11 cellular contexts compared by ENCODE assay signal in genomic region chr7:1046722-1047679, GRCh38. TPM values are rescaled to one million over a fixed set of nuclear protein-coding genes. Genes with fewer than 3 reads are reported as not detected.
DNase-seq lines count a peak whose midpoint lies in the region; ATAC-seq and TF ChIP-seq lines count a peak whose summit lies in the region.
"Had no signal": no experiment of that assay in that cellular context is flagged by ENCODE, and none has a peak within 500 bp of the region (broad histone marks: within the 10 kb centered on the region; RNA-seq: fewer than 3 reads in every experiment).

No MANE protein-coding gene starts in this region.

- CTCF ChIA-PET in CD4-positive, alpha-beta memory T cell (lab: Charles Lee; ENCODE audit: partially characterized antibody) = interaction anchor here (2.4 to 8.4 kb wide), 3 partner anchors 11 to 53 kb away, joined by 11 to 65 read pairs (median 16); no protein-coding TSS in a partner anchor
- CTCF ChIA-PET in activated CD4-positive, alpha-beta memory T cell treated with anti-CD3 and anti-CD28 coated beads, Interleukin-2, amount 10 ng/mL, durations not matched to agents 7 days and 5 days (lab: Charles Lee) = interaction anchor here (0.5 to 2.6 kb wide), 3 partner anchors 10 to 54 kb away, joined by 3 to 18 read pairs (median 6); no protein-coding TSS in a partner anchor

- no peak overlapping the region for H2AK5ac ChIP-seq in neuronal stem cell (ENCODE audit: low read depth, low read length)

- intact Hi-C loops in CD4-positive, alpha-beta memory T cell (cut with micrococcal nuclease) = loop anchor here (1.0 kb wide), 1 partner anchor 54 kb away; no protein-coding TSS in a partner anchor
- intact Hi-C loops in right lobe of liver (cut with DNase I) = no loop called here

- H3K4me2 ChIP-seq in GM23248 (ENCODE audit: unreplicated experiment) (no peak overlapping the region), neuronal stem cell (ENCODE audit: insufficient read depth, low read length, poor library complexity, severe bottlenecking) (no peak overlapping the region)

- H3K4me3 ChIP-seq in CD4-positive, alpha-beta memory T cell (ENCODE audit: low read length in 2 of 2) = peak overlapping the region; percentile 14 to 28
- H3K4me3 ChIP-seq in LNCaP clone FGC (ENCODE audit: low read depth, low read length) (peak overlapping the region; percentile 34), right lobe of liver (no peak overlapping the region), GM23248 (no peak overlapping the region), neuronal stem cell (ENCODE audit: low read length in 2 of 2) (no peak overlapping the region)
- H3K4me3 ChIP-seq: ovary, Peyer's patch had no signal

- no peaks in the 10 kb centered on the region for H3K27me3 Mint-ChIP-seq in CD4-positive, alpha-beta memory T cell
- H3K27me3 Mint-ChIP-seq in activated CD4-positive, alpha-beta memory T cell treated with anti-CD3 and anti-CD28 coated beads, Interleukin-2, amount 10 ng/mL, durations not matched to agents 7 days and 5 days = no peaks in the 10 kb centered on the region

- H2BK12ac ChIP-seq in neuronal stem cell (ENCODE audit: low read length) = no peak overlapping the region

- ATAC-seq in right lobe of liver = no peak

- H3K4me1 Mint-ChIP-seq in CD4-positive, alpha-beta memory T cell = peaks cover 46 to 83% (median 72%) of the 10 kb centered on the region in 4 donors
- peaks cover 73% of the 10 kb centered on the region for H3K4me1 Mint-ChIP-seq in activated CD4-positive, alpha-beta memory T cell treated with anti-CD3 and anti-CD28 coated beads, Interleukin-2, amount 10 ng/mL, durations not matched to agents 7 days and 5 days

- H2BK15ac ChIP-seq in neuronal stem cell (ENCODE audit: low read length) = no peak overlapping the region

- H3K9me3 ChIP-seq in CD4-positive, alpha-beta memory T cell (ENCODE audit: control insufficient read depth in 1 of 2, low read length in 2 of 2) = no peaks in the 10 kb centered on the region
- no peaks in the 10 kb centered on the region for H3K9me3 ChIP-seq in right lobe of liver
- no peaks in the 10 kb centered on the region for H3K9me3 ChIP-seq in GM23248 (ENCODE audit: low read depth)
- H3K9me3 ChIP-seq in neuronal stem cell (replicated peaks in 1 of 2; ENCODE audit: control insufficient read depth in 2 of 2, insufficient read depth in 1 of 2, low read depth in 1 of 2, low read length in 2 of 2) = peaks cover 0 to 1% of the 10 kb centered on the region in 2 donors
- H3K9me3 ChIP-seq: ovary, Peyer's patch had no signal

- in situ Hi-C loops in G401 (cut with HindIII; ENCODE audit: low sequenced_read_pairs) (no loop called here), GM23248 (cut with MboI) (no loop called here)

- TF ChIP-seq POLR2A in right lobe of liver (IDR thresholded peaks at IDR 0.05) = no peak

- H3K9me3 Mint-ChIP-seq in CD4-positive, alpha-beta memory T cell = no peaks in the 10 kb centered on the region
- no peaks in the 10 kb centered on the region for H3K9me3 Mint-ChIP-seq in activated CD4-positive, alpha-beta memory T cell treated with anti-CD3 and anti-CD28 coated beads, Interleukin-2, amount 10 ng/mL, durations not matched to agents 7 days and 5 days

- H2AFZ ChIP-seq in GM23248 = no peak overlapping the region
- H2AFZ ChIP-seq in neuronal stem cell (ENCODE audit: low read length) = no peak overlapping the region

- no peak overlapping the region for H3K23ac ChIP-seq in neuronal stem cell (ENCODE audit: low read depth, low read length, poor library complexity)

- peak; percentile 73 to 92 (median 79) for DNase-seq in CD4-positive, alpha-beta memory T cell
- DNase-seq in LNCaP clone FGC (ENCODE audit: low read depth) (peak; percentile 91), right lobe of liver (no peak), hypothalamus (lab: John Stamatoyannopoulos, UW) (no peak), G401 (ENCODE audit: low spot score) (no peak), GM23248 (no peak), neuronal stem cell (ENCODE audit: low spot score) (no peak)
- DNase-seq in activated CD4-positive, alpha-beta memory T cell treated with anti-CD3 and anti-CD28 coated beads, Interleukin-2, amount 10 ng/mL, durations not matched to agents 7 days and 5 days = peak; percentile 68
- DNase-seq: NCI-H187, Peyer's patch had no signal

- no peak overlapping the region for H3K18ac ChIP-seq in neuronal stem cell (ENCODE audit: low read length)

- peaks cover 3% of the 10 kb centered on the region for H3K79me1 ChIP-seq in neuronal stem cell (ENCODE audit: low read depth, low read length)

- no peak overlapping the region for H4K91ac ChIP-seq in neuronal stem cell (ENCODE audit: low read depth, low read length, poor library complexity)

- H4K20me1 ChIP-seq in GM23248 (ENCODE audit: insufficient read depth) = no peaks in the 10 kb centered on the region

- no peaks in the 10 kb centered on the region for H3K27me3 ChIP-seq in CD4-positive, alpha-beta memory T cell (ENCODE audit: insufficient read depth, low read length)
- H3K27me3 ChIP-seq in right lobe of liver (no peaks in the 10 kb centered on the region), GM23248 (replicated peaks; ENCODE audit: insufficient read depth) (no peaks in the 10 kb centered on the region), neuronal stem cell (ENCODE audit: control insufficient read depth in 3 of 3, insufficient read depth in 3 of 3, low read depth in 1 of 3, low read length in 3 of 3) (no peaks in the 10 kb centered on the region)
- H3K27me3 ChIP-seq: ovary, Peyer's patch had no signal

- no peak overlapping the region for H2BK5ac ChIP-seq in neuronal stem cell (ENCODE audit: low read length)

- H3K14ac ChIP-seq in neuronal stem cell (ENCODE audit: low read length) = no peak overlapping the region

- no peak overlapping the region for H3K4ac ChIP-seq in neuronal stem cell (ENCODE audit: low read length)

- H3K9me2 ChIP-seq in GM23248 (ENCODE audit: insufficient read depth) = no peaks in the 10 kb centered on the region

- TF ChIP-seq CTCF in LNCaP clone FGC (IDR thresholded peaks at IDR 0.05; ENCODE audit: control insufficient read depth, extremely low read depth, insufficient read depth) (no peak), right lobe of liver (IDR thresholded peaks at IDR 0.05) (no peak)

- peak overlapping the region; percentile 88 to 96 (median 92) for H3K4me3 Mint-ChIP-seq in CD4-positive, alpha-beta memory T cell
- peak overlapping the region; percentile 89 for H3K4me3 Mint-ChIP-seq in activated CD4-positive, alpha-beta memory T cell treated with anti-CD3 and anti-CD28 coated beads, Interleukin-2, amount 10 ng/mL, durations not matched to agents 7 days and 5 days

- H2BK120ac ChIP-seq in neuronal stem cell (ENCODE audit: low read depth, low read length) = no peak overlapping the region

- peaks cover 10% of the 10 kb centered on the region; the same call in 1 of the 2 replicates for H3K79me2 ChIP-seq in GM23248 (ENCODE audit: insufficient read depth)

- H3K27ac ChIP-seq in CD4-positive, alpha-beta memory T cell (ENCODE audit: low read depth, low read length) = peak overlapping the region; percentile 39
- H3K27ac ChIP-seq in right lobe of liver (peak overlapping the region in 2 of 3 donors; percentile 9 to 13), GM23248 (no peak overlapping the region), neuronal stem cell (replicated peaks; ENCODE audit: low read length) (no peak overlapping the region)
- H3K27ac ChIP-seq: ovary, Peyer's patch had no signal

- no peaks in the 10 kb centered on the region for H3K36me3 ChIP-seq in CD4-positive, alpha-beta memory T cell (ENCODE audit: insufficient read depth, low read length)
- H3K36me3 ChIP-seq in right lobe of liver = no peaks in the 10 kb centered on the region
- no peaks in the 10 kb centered on the region for H3K36me3 ChIP-seq in GM23248 (ENCODE audit: low read depth)
- H3K36me3 ChIP-seq in neuronal stem cell (replicated peaks in 1 of 2; ENCODE audit: control insufficient read depth in 2 of 2, insufficient read depth in 2 of 2, low read length in 2 of 2) = no peaks in the 10 kb centered on the region
- H3K36me3 ChIP-seq: ovary, Peyer's patch had no signal

- H3F3A ChIP-seq in GM23248 (ENCODE audit: insufficient read depth) = peaks cover 19% of the 10 kb centered on the region

- WGBS in right lobe of liver (ENCODE audit: insufficient coverage, low coverage, low lambda C conversion rate, missing lambda C conversion rate) = 66% methylated on average over 13 of the region's 15 CpGs
- 92 to 94% methylated on average over 15 of the region's 15 CpGs for WGBS in GM23248 (ENCODE audit: low coverage in 1 of 2, low lambda C conversion rate in 2 of 2, missing lambda C conversion rate in 2 of 2), 2 experiments
- WGBS in neuronal stem cell (ENCODE audit: extremely low coverage in 2 of 2, insufficient read length in 2 of 2, insufficient replicate concordance in 1 of 2), 2 donors = no CpG with 5 or more reads among the region's 15 CpGs

- H4K8ac ChIP-seq in neuronal stem cell (ENCODE audit: low read depth, low read length) = no peak overlapping the region

- H3K36me3 Mint-ChIP-seq in CD4-positive, alpha-beta memory T cell = no peaks in the 10 kb centered on the region
- H3K36me3 Mint-ChIP-seq in activated CD4-positive, alpha-beta memory T cell treated with anti-CD3 and anti-CD28 coated beads, Interleukin-2, amount 10 ng/mL, durations not matched to agents 7 days and 5 days (ENCODE audit: low read depth) = no peaks in the 10 kb centered on the region

- H3K9ac ChIP-seq in GM23248 (no peak overlapping the region), neuronal stem cell (ENCODE audit: low read depth, low read length, poor library complexity) (no peak overlapping the region)

- peaks cover 76% of the 10 kb centered on the region for H3K4me1 ChIP-seq in CD4-positive, alpha-beta memory T cell (ENCODE audit: insufficient read depth, low read length)
- H3K4me1 ChIP-seq in right lobe of liver = peaks cover 0 to 67% (median 32%) of the 10 kb centered on the region in 4 donors
- peaks cover 5% of the 10 kb centered on the region for H3K4me1 ChIP-seq in GM23248 (ENCODE audit: insufficient read depth)
- peaks cover 21% of the 10 kb centered on the region in 2 donors for H3K4me1 ChIP-seq in neuronal stem cell (ENCODE audit: control insufficient read depth in 2 of 2, insufficient read depth in 1 of 2, low read depth in 1 of 2, low read length in 2 of 2)

- POLR2A ChIA-PET in CD4-positive, alpha-beta memory T cell (lab: Charles Lee; ENCODE audit: partially characterized antibody) = interaction anchor here (0.8 to 2.2 kb wide), 6 partner anchors 12 to 72 kb away, joined by 3 to 6 read pairs (median 4); partner anchors contain the start of gene COX19
- POLR2A ChIA-PET in activated CD4-positive, alpha-beta memory T cell treated with anti-CD3 and anti-CD28 coated beads, Interleukin-2, amount 10 ng/mL, durations not matched to agents 7 days and 5 days (lab: Charles Lee) = interaction anchor here (0.7 to 2.3 kb wide), 5 partner anchors 10 to 72 kb away, joined by 3 to 10 read pairs (median 3); partner anchors contain the start of gene COX19

- H3K27ac Mint-ChIP-seq in CD4-positive, alpha-beta memory T cell = peak overlapping the region; percentile 78 to 93 (median 84)
- peak overlapping the region; percentile 44 for H3K27ac Mint-ChIP-seq in activated CD4-positive, alpha-beta memory T cell treated with anti-CD3 and anti-CD28 coated beads, Interleukin-2, amount 10 ng/mL, durations not matched to agents 7 days and 5 days

RNA-seq across cellular contexts. Expression of gene GPR146, which starts 2.7 kb away (rescaled TPM):
- total RNA-seq in CD4-positive, alpha-beta memory T cell = 10 to 100 TPM in 1 of 2 experiments, 1 to 10 TPM in 1; 8.8 to 10.1 TPM
- 10 to 100 TPM; 10.0 to 22.2 TPM for polyA plus RNA-seq in CD4-positive, alpha-beta memory T cell
- total RNA-seq in activated CD4-positive, alpha-beta memory T cell treated with anti-CD3 and anti-CD28 coated beads, Interleukin-2, amount 10 ng/mL, durations not matched to agents 7 days and 5 days = 10 to 100 TPM; 10.0 to 10.1 TPM
- total RNA-seq in right lobe of liver = 10 to 100 TPM; 13.3 to 45.3 (median 22.8) TPM
- 1.2 TPM in 1 of 2 replicates, not detected in the other for total RNA-seq in G401 (2014; rRNA removed; shearing (Covaris generic))
- 9.7 and 10.2 TPM in 2 replicates for total RNA-seq in GM23248 (2014; rRNA removed; shearing (Covaris generic))
- polyA plus RNA-seq in GM23248 (2016; fragmentation: Nextera tagmentation; extraction: Ambion mirVana) = 4.3 and 5.1 TPM in 2 replicates
- 1.7 TPM for polyA plus RNA-seq in neuronal stem cell (2013, experiment 1 of 2)
- polyA plus RNA-seq in neuronal stem cell (2013, experiment 2 of 2) = 1.5 TPM

RNA-seq across cellular contexts. Expression of gene GPER1, which starts 40.9 kb away (rescaled TPM):
- total RNA-seq in CD4-positive, alpha-beta memory T cell = not detected
- not detected for polyA plus RNA-seq in CD4-positive, alpha-beta memory T cell
- under 1 TPM in 1 of 2 experiments, not detected in 1; 0.15 TPM for total RNA-seq in activated CD4-positive, alpha-beta memory T cell treated with anti-CD3 and anti-CD28 coated beads, Interleukin-2, amount 10 ng/mL, durations not matched to agents 7 days and 5 days
- 10 to 100 TPM in 4 of 6 experiments, 1 to 10 TPM in 2; 7.0 to 26.4 (median 11.9) TPM for total RNA-seq in right lobe of liver
- total RNA-seq in G401 (2014; rRNA removed; shearing (Covaris generic)) = 1.4 and 3.5 TPM in 2 replicates
- 3.4 and 6.7 TPM in 2 replicates for total RNA-seq in GM23248 (2014; rRNA removed; shearing (Covaris generic))
- 5.6 and 6.7 TPM in 2 replicates for polyA plus RNA-seq in GM23248 (2016; fragmentation: Nextera tagmentation; extraction: Ambion mirVana)
- 0.63 TPM for polyA plus RNA-seq in neuronal stem cell (2013, experiment 1 of 2)
- polyA plus RNA-seq in neuronal stem cell (2013, experiment 2 of 2) = 0.66 TPM

Comparison
In these comparisons a context has a peak if more than half of its experiments do, and no peak if none do; other contexts are left out.
1. DNase-seq: peak in CD4-positive, alpha-beta memory T cell (5 of 5), LNCaP clone FGC (single experiment) and activated CD4-positive, alpha-beta memory T cell treated with anti-CD3 and anti-CD28 coated beads, Interleukin-2, amount 10 ng/mL, durations not matched to agents 7 days and 5 days (single experiment); none in right lobe of liver (0 of 3), hypothalamus (0 of 51), G401 (single experiment), GM23248 (single experiment) and neuronal stem cell (single experiment).
2. H3K27ac ChIP-seq: peak in CD4-positive, alpha-beta memory T cell (single experiment) and right lobe of liver (2 of 3); none in GM23248 (single experiment) and neuronal stem cell (single experiment).
3. H3K4me3 ChIP-seq: peak in CD4-positive, alpha-beta memory T cell (2 of 2) and LNCaP clone FGC (single experiment); none in right lobe of liver (0 of 3), GM23248 (single experiment) and neuronal stem cell (0 of 2).